Comparison of ENCODE assay signal across 1 cellular context in genomic region chr2:20487392-20488135, GRCh38.
TF ChIP-seq lines count a peak whose summit lies in the region.

No MANE protein-coding gene starts in this region.

TF ChIP-seq in endothelial cell of umbilical vein, 7 proteins besides CTCF, POLR2A, EP300 and RAD21:
- TF ChIP-seq EZH2 (IDR thresholded peaks at IDR 0.05; ENCODE audit: borderline replicate concordance, low read depth, low read length, severe bottlenecking) (no peak), MYC (IDR thresholded peaks at IDR 0.05; ENCODE audit: low read depth, low read length) (no peak)
